30 cellular contexts compared by ENCODE assay signal in genomic region chr3:187924651-187925050, GRCh38.
"Had no signal": no experiment of that assay in that cellular context is flagged by ENCODE, and none has a peak within 500 bp of the region (broad histone marks: within the 10 kb centered on the region; RNA-seq: fewer than 3 reads in every experiment).

No MANE protein-coding gene starts in this region.

- H3K27ac ChIP-seq: neural progenitor cell, ovary, parathyroid adenoma, right lobe of liver, sigmoid colon, skin epidermis, spleen, stomach, thoracic aorta, thyroid gland, tibial nerve, upper lobe of left lung, vagina had no signal

- H3K4me3 Mint-ChIP-seq: natural killer cell; nephron; neural progenitor cell; stimulated activated effector memory CD8-positive, alpha-beta T cell treated with anti-CD3 and anti-CD28 coated beads, Interleukin-12 subunit alpha, Interleukin-12 subunit beta, amount 100 ng/mL, for 72 hours; stimulated activated naive B cell treated with anti-CD40 and anti-IgM and Interleukin-4, amounts not matched to agents 10 μg/mL and 1 μg/mL and 100 μg/mL, for 72 hours; stimulated activated naive CD8-positive, alpha-beta T cell treated with anti-CD3 and anti-CD28 coated beads, Interleukin-15, Interleukin-2, amounts not matched to agents 100 ng/mL and 50 ng/mL, for 24 hours had no signal

- H3K27ac Mint-ChIP-seq: natural killer cell; nephron; neural progenitor cell; progenitor cell of endocrine pancreas; stimulated activated effector memory CD8-positive, alpha-beta T cell treated with anti-CD3 and anti-CD28 coated beads, Interleukin-12 subunit alpha, Interleukin-12 subunit beta, amount 100 ng/mL, for 72 hours; stimulated activated naive B cell treated with anti-CD40 and anti-IgM and Interleukin-4, amounts not matched to agents 10 μg/mL and 1 μg/mL and 100 μg/mL, for 72 hours; stimulated activated naive CD8-positive, alpha-beta T cell treated with anti-CD3 and anti-CD28 coated beads, Interleukin-15, Interleukin-2, amounts not matched to agents 100 ng/mL and 50 ng/mL, for 24 hours had no signal

- H3K4me1 ChIP-seq: neural progenitor cell, parathyroid adenoma, right lobe of liver, thyroid gland had no signal

- ATAC-seq: natural killer cell; right lobe of liver; stimulated activated effector memory CD8-positive, alpha-beta T cell treated with anti-CD3 and anti-CD28 coated beads, Interleukin-12 subunit alpha, Interleukin-12 subunit beta, amount 100 ng/mL, for 72 hours; stimulated activated naive B cell treated with anti-CD40 and anti-IgM and Interleukin-4, amounts not matched to agents 10 μg/mL and 1 μg/mL and 100 μg/mL, for 72 hours had no signal

- H3K9ac ChIP-seq: neural progenitor cell, parathyroid adenoma had no signal

- H3K79me2 ChIP-seq: parathyroid adenoma had no signal

- H3K4me2 ChIP-seq: neural progenitor cell, smooth muscle cell had no signal

- H3K27me3 Mint-ChIP-seq: stimulated activated naive CD8-positive, alpha-beta T cell treated with anti-CD3 and anti-CD28 coated beads, Interleukin-15, Interleukin-2, amounts not matched to agents 100 ng/mL and 50 ng/mL, for 24 hours had no signal

- H3K4me1 Mint-ChIP-seq: neural progenitor cell had no signal

- H3K4me3 ChIP-seq: neural progenitor cell, ovary, psoas muscle, right lobe of liver, sigmoid colon, skin epidermis, smooth muscle cell, spleen, stomach, thoracic aorta, thyroid gland, tibial nerve, upper lobe of left lung, vagina had no signal

- H3K9me3 Mint-ChIP-seq: stimulated activated effector memory CD8-positive, alpha-beta T cell treated with anti-CD3 and anti-CD28 coated beads, Interleukin-12 subunit alpha, Interleukin-12 subunit beta, amount 100 ng/mL, for 72 hours had no signal

- H3K36me3 ChIP-seq: ovary, right lobe of liver, sigmoid colon, spleen, stomach, thoracic aorta, thyroid gland, tibial nerve, upper lobe of left lung, vagina had no signal

- H3K36me3 Mint-ChIP-seq: neural progenitor cell; stimulated activated naive B cell treated with anti-CD40 and anti-IgM and Interleukin-4, amounts not matched to agents 10 μg/mL and 1 μg/mL and 100 μg/mL, for 72 hours had no signal

- H3K9me3 ChIP-seq: ovary, psoas muscle, thyroid gland, vagina had no signal

- FAIRE-seq: urothelium cell line had no signal

- H3K27me3 ChIP-seq: neural progenitor cell, ovary, right lobe of liver, sigmoid colon, spleen, stomach, thyroid gland, tibial nerve, upper lobe of left lung, vagina had no signal

- H2AFZ ChIP-seq: neural progenitor cell, parathyroid adenoma had no signal

- DNase-seq: natural killer cell; occipital lobe; ovary; posterior cingulate gyrus; psoas muscle; right cardiac atrium; right lobe of liver; sigmoid colon; spleen; stimulated activated CD4-positive, alpha-beta T cell treated with anti-CD3 and anti-CD28 coated beads, Interleukin-12 subunit alpha, Interleukin-12 subunit beta, amount 100 ng/mL, for 4 hours; stimulated activated CD4-positive, alpha-beta T cell treated with anti-CD3 and anti-CD28 coated beads, Interleukin-1b, Interleukin-23, amount 100 ng/mL, for 48 hours; stimulated activated CD4-positive, alpha-beta T cell treated with anti-CD3 and anti-CD28 coated beads, Interleukin-4, amount 100 ng/mL, for 24 hours; stimulated activated naive B cell treated with anti-CD40 and anti-IgM and Interleukin-4, amounts not matched to agents 10 μg/mL and 1 μg/mL and 100 μg/mL, for 72 hours; stimulated activated naive CD4-positive, alpha-beta T cell treated with Interleukin-2 at 50 U/mL for 16 hours; stomach; thyroid gland; trophoblast cell; upper lobe of left lung had no signal
